Comparison of ENCODE assay signal across 16 cellular contexts in the genomic region with DNA sequence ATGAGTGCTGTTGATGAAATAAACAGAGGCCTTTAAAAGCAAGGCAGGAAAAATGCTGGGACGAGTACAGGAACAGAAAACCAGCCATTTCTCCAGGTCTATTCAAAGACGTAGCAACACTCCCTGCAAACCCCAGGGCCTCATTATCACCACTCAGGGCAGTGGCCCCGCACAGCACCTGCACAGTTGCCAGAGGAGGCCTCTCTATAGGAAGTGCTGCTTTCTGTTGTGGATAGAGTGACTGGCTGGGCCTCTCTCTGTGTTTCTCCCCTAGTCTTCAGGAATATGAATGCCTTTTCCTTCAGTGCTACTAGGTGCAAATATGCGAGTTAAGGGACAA.
A peak's percentile ranks its signal among the peaks of the same experiment; 100 is the strongest.
DNase-seq lines count a peak whose midpoint lies in the region; ATAC-seq and TF ChIP-seq lines count a peak whose summit lies in the region.
"Had no signal": no experiment of that assay in that cellular context is flagged by ENCODE, and none has a peak within 500 bp of the region (broad histone marks: within the 10 kb centered on the region; RNA-seq: fewer than 3 reads in every experiment).

No MANE protein-coding gene starts in this region.

- no peak for TF ChIP-seq CTCF in heart right ventricle (IDR thresholded peaks at IDR 0.05)
- TF ChIP-seq CTCF in mesothelial cell of epicardium (IDR thresholded peaks at IDR 0.05; ENCODE audit: unreplicated experiment), result no peak
- TF ChIP-seq CTCF in type B pancreatic cell (conservative IDR thresholded peaks at IDR 0.05), result no peak
- TF ChIP-seq CTCF in GM13976 (IDR thresholded peaks at IDR 0.05; ENCODE audit: borderline replicate concordance, control extremely low read depth, extremely low read depth, insufficient read depth, missing control alignments), result no peak

- no peaks in the 10 kb centered on the region for H3K27me3 Mint-ChIP-seq in mesothelial cell of epicardium (ENCODE audit: low read depth)
- H3K27me3 Mint-ChIP-seq in type B pancreatic cell, result peaks cover 4% of the 10 kb centered on the region
- H3K27me3 Mint-ChIP-seq: CD4-positive, alpha-beta T cell had no signal

- no peaks in the 10 kb centered on the region for H3K9me3 ChIP-seq in heart right ventricle
- H3K9me3 ChIP-seq: MG63 had no signal

- peak overlapping the region; percentile 75 for H3K27ac Mint-ChIP-seq in mesothelial cell of epicardium
- H3K27ac Mint-ChIP-seq in type B pancreatic cell, result peak overlapping the region; percentile 6
- H3K27ac Mint-ChIP-seq: CD4-positive, alpha-beta T cell; GM23338 had no signal

- peaks cover 3 to 15% (median 12%) of the 10 kb centered on the region in 9 donors for H3K4me1 ChIP-seq in heart right ventricle

- peaks cover 0 to 12% (median 4%) of the 10 kb centered on the region in 7 donors for H3K27me3 ChIP-seq in heart right ventricle
- H3K27me3 ChIP-seq: MG63 had no signal

- peak overlapping the region in 3 of 10 donors; percentile 12 to 58 (median 34) for H3K27ac ChIP-seq in heart right ventricle
- H3K27ac ChIP-seq: KMS-11, PC-9 had no signal

- H3K36me3 Mint-ChIP-seq in mesothelial cell of epicardium (peaks cover 11% of the 10 kb centered on the region), type B pancreatic cell (no peaks in the 10 kb centered on the region)

- no peak for DNase-seq in heart right ventricle
- DNase-seq in cardiac septum (ENCODE audit: low spot score), result no peak
- peak; percentile 25 for DNase-seq in NCI-H2029 treated with DMSO at 0.1 percent for 48 hours (lab: John Stamatoyannopoulos, UW)
- DNase-seq in mesothelial cell of epicardium (ENCODE audit: low spot score in 2 of 2, unreplicated experiment in 2 of 2), result peak in 1 of 2 experiments; percentile 29
- DNase-seq in type B pancreatic cell (ENCODE audit: extremely low spot score, unreplicated experiment), result no peak
- DNase-seq in GM13976 (ENCODE audit: low spot score), result no peak
- DNase-seq: CD4-positive, alpha-beta T cell; MG63; NCI-H1417; NCI-H2081 treated with DMSO at 0.1 percent for 48 hours; NCI-H345; PC-9 had no signal

- ATAC-seq in heart right ventricle (peak in 6 of 8 donors; percentile 33 to 41 (median 36)), HG03196 (IDR thresholded peaks at IDR 0.05; ENCODE audit: unreplicated experiment) (no peak), HG02571 (IDR thresholded peaks at IDR 0.05; ENCODE audit: unreplicated experiment) (no peak)
- ATAC-seq: GM23338 had no signal

- intact Hi-C loops in heart right ventricle (cut with DNase I) (no loop called here), cardiac septum (cut with DNase I) (no loop called here)

- no peak overlapping the region for H3K4me3 Mint-ChIP-seq in mesothelial cell of epicardium
- no peak overlapping the region for H3K4me3 Mint-ChIP-seq in type B pancreatic cell
- H3K4me3 Mint-ChIP-seq: CD4-positive, alpha-beta T cell; GM23338 had no signal

- H3K4me1 Mint-ChIP-seq in mesothelial cell of epicardium, result peaks cover 14% of the 10 kb centered on the region
- peaks cover 24% of the 10 kb centered on the region for H3K4me1 Mint-ChIP-seq in type B pancreatic cell (ENCODE audit: unreplicated experiment)

- no peaks in the 10 kb centered on the region for H3K36me3 ChIP-seq in heart right ventricle
- H3K36me3 ChIP-seq: MG63 had no signal

- H3K4me3 ChIP-seq in heart right ventricle, result no peak overlapping the region
- H3K4me3 ChIP-seq: GM23338, MG63, PC-9 had no signal

- in situ Hi-C loops in GM13976 (cut with MboI; ENCODE audit: low sequenced_read_pairs, unreplicated experiment), result no loop called here

- WGBS in heart right ventricle, 2 donors, result 25 to 27% methylated on average over 4 of the region's 4 CpGs

- H3K9me3 Mint-ChIP-seq in mesothelial cell of epicardium (no peaks in the 10 kb centered on the region), type B pancreatic cell (no peaks in the 10 kb centered on the region)
- H3K9me3 Mint-ChIP-seq: CD4-positive, alpha-beta T cell; GM23338 had no signal

Comparison
In these comparisons a context has a peak if more than half of its experiments do, and no peak if none do; other contexts are left out.
1. ATAC-seq: peak in heart right ventricle (6 of 8); none in HG03196 (single experiment) and HG02571 (single experiment).